ENCODE assay signal across 29 cellular contexts in the genomic region with DNA sequence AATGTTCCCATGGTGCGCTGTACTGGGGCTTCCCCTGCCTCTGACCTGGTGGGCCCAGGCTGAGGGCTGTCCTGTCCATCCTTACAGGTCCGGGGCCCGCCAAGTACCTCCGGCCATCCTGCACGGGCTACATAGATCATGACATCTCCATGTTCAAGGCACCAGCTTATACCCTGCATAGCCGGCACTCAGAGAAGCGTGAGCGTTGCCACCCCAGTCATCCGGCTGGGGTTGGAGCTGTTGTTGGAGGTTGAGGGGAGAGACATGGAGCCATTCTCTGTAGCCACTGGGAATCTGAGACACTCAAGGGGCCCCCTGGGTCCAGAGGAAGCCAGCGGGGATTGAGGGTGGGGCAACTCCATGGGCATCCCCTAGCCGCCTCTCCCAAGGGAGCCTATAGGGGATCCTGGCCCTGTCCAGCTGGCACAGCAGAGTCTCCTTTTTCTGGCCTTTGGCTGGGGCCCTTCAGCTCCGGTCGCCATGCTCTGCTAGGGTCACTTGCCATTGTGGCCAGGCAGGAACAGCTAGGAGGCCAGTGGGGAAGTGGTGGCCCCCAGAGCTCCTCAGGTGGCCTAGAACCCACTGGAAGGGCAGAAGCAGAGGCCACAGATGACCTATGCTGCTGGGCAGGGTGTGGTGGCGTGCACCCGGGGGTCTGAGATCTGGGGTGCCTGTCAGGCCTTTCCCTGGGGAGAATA. TPM values are rescaled to one million over a fixed set of nuclear protein-coding genes. Genes with fewer than 3 reads are reported as not detected.
DNase-seq lines count a peak whose midpoint lies in the region; ATAC-seq and TF ChIP-seq lines count a peak whose summit lies in the region.
"Had no signal": no experiment of that assay in that cellular context is flagged by ENCODE, and none has a peak within 500 bp of the region (broad histone marks: within the 10 kb centered on the region; RNA-seq: fewer than 3 reads in every experiment).

No MANE protein-coding gene starts in this region.

- TF ChIP-seq CTCF in chondrocyte (IDR thresholded peaks at IDR 0.05) = no peak
- no peak for TF ChIP-seq CTCF in nephron progenitor cell (IDR thresholded peaks at IDR 0.05)
- no peak for TF ChIP-seq CTCF in tibial artery (IDR thresholded peaks at IDR 0.05)

- H3K4me3 ChIP-seq in tibial artery = no peak overlapping the region
- H3K4me3 ChIP-seq: breast epithelium, gastrocnemius medialis, GM23338, uterus had no signal

- CTCF ChIA-PET in activated naive CD4-positive, alpha-beta T cell treated with anti-CD3 and anti-CD28 coated beads, Interleukin-2, amount 10 ng/mL, durations not matched to agents 7 days and 5 days (lab: Charles Lee) = interaction anchor here (0.8 to 1.6 kb wide), 3 partner anchors 39 to 77 kb away, joined by 3 to 7 read pairs (median 3); no protein-coding TSS in a partner anchor

- H3K4me3 Mint-ChIP-seq in activated naive CD4-positive, alpha-beta T cell treated with anti-CD3 and anti-CD28 coated beads, Interleukin-2, amount 10 ng/mL, durations not matched to agents 7 days and 5 days = no peak overlapping the region
- no peak overlapping the region for H3K4me3 Mint-ChIP-seq in chondrocyte (ENCODE audit: unreplicated experiment)
- H3K4me3 Mint-ChIP-seq in nephron progenitor cell = no peak overlapping the region
- H3K4me3 Mint-ChIP-seq: activated CD8-positive, alpha-beta T cell treated with anti-CD3 and anti-CD28 coated beads for 36 hours; activated naive CD8-positive, alpha-beta T cell; activated T-helper 17 cell treated with anti-CD3 and anti-CD28 coated beads, Interleukin-2, amount 50 U/mL, for 72 hours; CD8-positive, alpha-beta memory T cell; GM23338 had no signal

- peaks cover 65% of the 10 kb centered on the region for H3K27me3 Mint-ChIP-seq in activated naive CD4-positive, alpha-beta T cell treated with anti-CD3 and anti-CD28 coated beads, Interleukin-2, amount 10 ng/mL, durations not matched to agents 7 days and 5 days
- H3K27me3 Mint-ChIP-seq in chondrocyte (ENCODE audit: low read depth) (no peaks in the 10 kb centered on the region), nephron progenitor cell (ENCODE audit: low read depth, poor library complexity) (peaks cover 10% of the 10 kb centered on the region)

- no peaks in the 10 kb centered on the region for H3K27me3 ChIP-seq in tibial artery
- H3K27me3 ChIP-seq: breast epithelium, gastrocnemius medialis, uterus had no signal

- no peak for TF ChIP-seq POLR2A in erythroblast (IDR thresholded peaks at IDR 0.05; ENCODE audit: low read length)

- no peaks in the 10 kb centered on the region for H3K36me3 ChIP-seq in tibial artery
- H3K36me3 ChIP-seq: breast epithelium, gastrocnemius medialis, uterus had no signal

- H3K9me3 Mint-ChIP-seq in activated naive CD4-positive, alpha-beta T cell treated with anti-CD3 and anti-CD28 coated beads, Interleukin-2, amount 10 ng/mL, durations not matched to agents 7 days and 5 days = no peaks in the 10 kb centered on the region
- H3K9me3 Mint-ChIP-seq in activated naive CD4-positive, alpha-beta T cell treated with anti-CD3 and anti-CD28 coated beads, Interleukin-2, amount 50 U/mL, for 72 hours = no peaks in the 10 kb centered on the region
- H3K9me3 Mint-ChIP-seq in chondrocyte (ENCODE audit: low read depth) (no peaks in the 10 kb centered on the region), nephron progenitor cell (no peaks in the 10 kb centered on the region)
- H3K9me3 Mint-ChIP-seq: activated CD8-positive, alpha-beta T cell treated with anti-CD3 and anti-CD28 coated beads for 36 hours; activated T-helper 17 cell treated with anti-CD3 and anti-CD28 coated beads, Interleukin-2, amount 50 U/mL, for 72 hours; CD8-positive, alpha-beta memory T cell; GM23338 had no signal

- intact Hi-C loops in tibial artery (cut with DNase I; ENCODE audit: low total_unique reads) = loop anchor here (5.0 kb wide), 1 partner anchor 77 kb away; no protein-coding TSS in a partner anchor

- H3K9me3 ChIP-seq in tibial artery = no peaks in the 10 kb centered on the region
- H3K9me3 ChIP-seq: breast epithelium, gastrocnemius medialis, uterus had no signal

- H3K36me3 Mint-ChIP-seq in activated naive CD4-positive, alpha-beta T cell treated with anti-CD3 and anti-CD28 coated beads, Interleukin-2, amount 10 ng/mL, durations not matched to agents 7 days and 5 days = no peaks in the 10 kb centered on the region
- no peaks in the 10 kb centered on the region for H3K36me3 Mint-ChIP-seq in activated naive CD4-positive, alpha-beta T cell treated with anti-CD3 and anti-CD28 coated beads, Interleukin-2, amount 50 U/mL, for 72 hours
- H3K36me3 Mint-ChIP-seq in chondrocyte (ENCODE audit: low read depth) (no peaks in the 10 kb centered on the region), nephron progenitor cell (ENCODE audit: low read depth) (no peaks in the 10 kb centered on the region)
- H3K36me3 Mint-ChIP-seq: activated naive CD8-positive, alpha-beta T cell; CD8-positive, alpha-beta memory T cell had no signal

- no peaks in the 10 kb centered on the region for H3K4me1 Mint-ChIP-seq in activated naive CD4-positive, alpha-beta T cell treated with anti-CD3 and anti-CD28 coated beads, Interleukin-2, amount 10 ng/mL, durations not matched to agents 7 days and 5 days
- H3K4me1 Mint-ChIP-seq in chondrocyte (ENCODE audit: low read depth) = peaks cover 21% of the 10 kb centered on the region
- peaks cover 38% of the 10 kb centered on the region for H3K4me1 Mint-ChIP-seq in nephron progenitor cell

- no peak overlapping the region for H3K27ac Mint-ChIP-seq in activated naive CD4-positive, alpha-beta T cell treated with anti-CD3 and anti-CD28 coated beads, Interleukin-2, amount 10 ng/mL, durations not matched to agents 7 days and 5 days
- H3K27ac Mint-ChIP-seq in activated naive CD4-positive, alpha-beta T cell treated with anti-CD3 and anti-CD28 coated beads, Interleukin-2, amount 50 U/mL, for 72 hours = no peak overlapping the region
- H3K27ac Mint-ChIP-seq in chondrocyte (ENCODE audit: unreplicated experiment) (peak overlapping the region; percentile 68), nephron progenitor cell (peak overlapping the region; percentile 89)
- H3K27ac Mint-ChIP-seq: activated CD8-positive, alpha-beta T cell treated with anti-CD3 and anti-CD28 coated beads for 36 hours; activated naive CD8-positive, alpha-beta T cell; activated T-helper 17 cell treated with anti-CD3 and anti-CD28 coated beads, Interleukin-2, amount 50 U/mL, for 72 hours; CD8-positive, alpha-beta memory T cell; GM23338 had no signal

- ATAC-seq in activated naive CD4-positive, alpha-beta T cell treated with anti-CD3 and anti-CD28 coated beads, Interleukin-2, amount 50 U/mL, for 72 hours = no peak
- ATAC-seq in HG03442 (IDR thresholded peaks at IDR 0.05; ENCODE audit: unreplicated experiment) = no peak
- ATAC-seq: activated CD8-positive, alpha-beta T cell treated with anti-CD3 and anti-CD28 coated beads for 36 hours; activated T-helper 17 cell treated with anti-CD3 and anti-CD28 coated beads, Interleukin-2, amount 50 U/mL, for 72 hours; gastrocnemius medialis; GM23338 had no signal

- H3K4me1 ChIP-seq in tibial artery = peaks cover 6 to 22% (median 16%) of the 10 kb centered on the region in 4 donors
- H3K4me1 ChIP-seq: gastrocnemius medialis had no signal

- peak overlapping the region in 1 of 2 donors; percentile 80 for H3K27ac ChIP-seq in tibial artery

- DNase-seq in activated naive CD4-positive, alpha-beta T cell treated with anti-CD3 and anti-CD28 coated beads, Interleukin-2, amount 10 ng/mL, durations not matched to agents 7 days and 5 days = peak; percentile 13
- DNase-seq in activated naive CD4-positive, alpha-beta T cell treated with anti-CD3 and anti-CD28 coated beads, Interleukin-2, amount 50 U/mL, for 72 hours (ENCODE audit: low spot score in 2 of 2) = no peak
- DNase-seq in chondrocyte (ENCODE audit: low spot score) = peak; percentile 66
- DNase-seq in nephron progenitor cell = no peak
- DNase-seq in tibial artery = peak; percentile 15 to 64
- DNase-seq in stimulated activated CD4-positive, alpha-beta T cell treated with anti-CD3 and anti-CD28 coated beads, Interleukin-15, amount 100 ng/mL, for 24 hours = no peak
- DNase-seq in erythroblast (lab: John Stamatoyannopoulos, UW) = no peak
- DNase-seq: 8988T; activated CD4-positive, alpha-beta T cell treated with anti-CD3 and anti-CD28 coated beads for 1 hour; activated CD8-positive, alpha-beta T cell treated with anti-CD3 and anti-CD28 coated beads for 36 hours; EL; kidney glomerular epithelial cell; mammary epithelial cell; NCI-H1436 treated with DMSO at 0.1 percent for 48 hours; NCI-H2081 treated with DMSO at 0.1 percent for 48 hours; NCI-H2227 treated with DMSO at 0.1 percent for 48 hours; NCI-H69; nucleus accumbens; SHP77 treated with DMSO at 0.1 percent for 48 hours; stimulated activated naive CD4-positive, alpha-beta T cell; uterus had no signal

RNA-seq across cellular contexts. Expression of a gene that starts 12.5 kb away (rescaled TPM):
- not detected for total RNA-seq in activated naive CD4-positive, alpha-beta T cell treated with anti-CD3 and anti-CD28 coated beads, Interleukin-2, amount 50 U/mL, for 72 hours
- total RNA-seq in chondrocyte = 302 to 607 TPM (median 595 TPM) in 3 replicates
- total RNA-seq: activated CD8-positive, alpha-beta T cell treated with anti-CD3 and anti-CD28 coated beads for 36 hours; CD8-positive, alpha-beta memory T cell; endothelial cell of umbilical vein had no signal

Comparison
In these comparisons a context has a peak if more than half of its experiments do, and no peak if none do; other contexts are left out.
1. DNase-seq: peak in activated naive CD4-positive, alpha-beta T cell treated with anti-CD3 and anti-CD28 coated beads, Interleukin-2, amount 10 ng/mL, durations not matched to agents 7 days and 5 days (single experiment), chondrocyte (single experiment) and tibial artery (2 of 2); none in activated naive CD4-positive, alpha-beta T cell treated with anti-CD3 and anti-CD28 coated beads, Interleukin-2, amount 50 U/mL, for 72 hours (0 of 2), nephron progenitor cell (single experiment), stimulated activated CD4-positive, alpha-beta T cell treated with anti-CD3 and anti-CD28 coated beads, Interleukin-15, amount 100 ng/mL, for 24 hours (single experiment) and erythroblast (0 of 2).
2. H3K27ac Mint-ChIP-seq: peak in chondrocyte (single experiment) and nephron progenitor cell (single experiment); none in activated naive CD4-positive, alpha-beta T cell treated with anti-CD3 and anti-CD28 coated beads, Interleukin-2, amount 10 ng/mL, durations not matched to agents 7 days and 5 days (single experiment) and activated naive CD4-positive, alpha-beta T cell treated with anti-CD3 and anti-CD28 coated beads, Interleukin-2, amount 50 U/mL, for 72 hours (0 of 2).
3. RNA of a gene that starts 12.5 kb away (total RNA-seq): 302 to 607 TPM in chondrocyte; not detected in activated naive CD4-positive, alpha-beta T cell treated with anti-CD3 and anti-CD28 coated beads, Interleukin-2, amount 50 U/mL, for 72 hours; every median in the first group is over 100 times any median in the second.